In genomic region chr4:112523008-112523440, GRCh38 we compare ENCODE assay signal across 8 cellular contexts. TPM values are rescaled to one million over a fixed set of nuclear protein-coding genes. Genes with fewer than 3 reads are reported as not detected.
DNase-seq lines count a peak whose midpoint lies in the region; ATAC-seq and TF ChIP-seq lines count a peak whose summit lies in the region.

No MANE protein-coding gene starts in this region.

- ATAC-seq in GM21619 (IDR thresholded peaks at IDR 0.05; ENCODE audit: unreplicated experiment) (peak; percentile 42), SK-N-SH treated with all-trans-retinoic acid at 6 μM for 48 hours (no peak)
- peak; percentile 52 to 54 for ATAC-seq in stimulated activated naive B cell treated with anti-CD40 and anti-IgM and Interleukin-4, amounts not matched to agents 10 μg/mL and 1 μg/mL and 100 μg/mL, for 72 hours (replicated peaks)

- no peaks in the 10 kb centered on the region for H3K9me3 ChIP-seq in iPS-15b (ENCODE audit: control insufficient read depth, insufficient read depth, low read length)

- no peaks in the 10 kb centered on the region for H3K9me3 Mint-ChIP-seq in activated naive CD4-positive, alpha-beta T cell treated with anti-CD3 and anti-CD28 coated beads for 36 hours
- H3K9me3 Mint-ChIP-seq in stimulated activated naive B cell treated with anti-CD40 and anti-IgM and Interleukin-4, amounts not matched to agents 10 μg/mL and 1 μg/mL and 100 μg/mL, for 72 hours: no peaks in the 10 kb centered on the region

- peaks cover 2% of the 10 kb centered on the region for H3K36me3 Mint-ChIP-seq in activated naive CD4-positive, alpha-beta T cell treated with anti-CD3 and anti-CD28 coated beads for 36 hours (ENCODE audit: low read depth)
- no peaks in the 10 kb centered on the region for H3K36me3 Mint-ChIP-seq in stimulated activated naive B cell treated with anti-CD40 and anti-IgM and Interleukin-4, amounts not matched to agents 10 μg/mL and 1 μg/mL and 100 μg/mL, for 72 hours

- peak; percentile 65 for DNase-seq in ELR (ENCODE audit: low read depth)
- peak; percentile 57 to 62 for DNase-seq in Kasumi-1 (lab: John Stamatoyannopoulos, UW)
- DNase-seq in activated naive CD4-positive, alpha-beta T cell treated with anti-CD3 and anti-CD28 coated beads for 36 hours: peak; percentile 59
- no peak for DNase-seq in stimulated activated naive B cell treated with anti-CD40 and anti-IgM and Interleukin-4, amounts not matched to agents 10 μg/mL and 1 μg/mL and 100 μg/mL, for 72 hours
- no peak for DNase-seq in GF-D8 (lab: John Stamatoyannopoulos, UW)

- peak overlapping the region; percentile 75 for H3K4me3 Mint-ChIP-seq in activated naive CD4-positive, alpha-beta T cell treated with anti-CD3 and anti-CD28 coated beads for 36 hours
- peak overlapping the region; percentile 81 to 85 for H3K4me3 Mint-ChIP-seq in stimulated activated naive B cell treated with anti-CD40 and anti-IgM and Interleukin-4, amounts not matched to agents 10 μg/mL and 1 μg/mL and 100 μg/mL, for 72 hours

- H3K27me3 ChIP-seq in iPS-15b (ENCODE audit: control insufficient read depth, insufficient read depth, low read length): peaks cover 79% of the 10 kb centered on the region

- H3K4me3 ChIP-seq in iPS-15b (ENCODE audit: low read depth, low read length): peak overlapping the region; percentile 31

- no peak overlapping the region for H3K27ac Mint-ChIP-seq in activated naive CD4-positive, alpha-beta T cell treated with anti-CD3 and anti-CD28 coated beads for 36 hours
- H3K27ac Mint-ChIP-seq in stimulated activated naive B cell treated with anti-CD40 and anti-IgM and Interleukin-4, amounts not matched to agents 10 μg/mL and 1 μg/mL and 100 μg/mL, for 72 hours: peak overlapping the region; percentile 90

- no peaks in the 10 kb centered on the region for H3K36me3 ChIP-seq in iPS-15b (ENCODE audit: control insufficient read depth, insufficient read depth, low read length)

- intact Hi-C loops in activated naive CD4-positive, alpha-beta T cell treated with anti-CD3 and anti-CD28 coated beads for 36 hours (cut with micrococcal nuclease): loop anchor here (1.0 to 5.0 kb wide), 12 partner anchors 8 to 448 kb away; partner anchors contain the start of genes AP1AR and TIFA

- peaks cover 21% of the 10 kb centered on the region for H3K4me1 ChIP-seq in iPS-15b (ENCODE audit: control insufficient read depth, insufficient read depth, low read length)

- peaks cover 54% of the 10 kb centered on the region for H3K27me3 Mint-ChIP-seq in activated naive CD4-positive, alpha-beta T cell treated with anti-CD3 and anti-CD28 coated beads for 36 hours (ENCODE audit: low read depth)
- peaks cover 59 to 66% of the 10 kb centered on the region in 2 donors for H3K27me3 Mint-ChIP-seq in stimulated activated naive B cell treated with anti-CD40 and anti-IgM and Interleukin-4, amounts not matched to agents 10 μg/mL and 1 μg/mL and 100 μg/mL, for 72 hours

- H3K4me1 Mint-ChIP-seq in activated naive CD4-positive, alpha-beta T cell treated with anti-CD3 and anti-CD28 coated beads for 36 hours (ENCODE audit: low read depth): peaks cover 33% of the 10 kb centered on the region
- H3K4me1 Mint-ChIP-seq in stimulated activated naive B cell treated with anti-CD40 and anti-IgM and Interleukin-4, amounts not matched to agents 10 μg/mL and 1 μg/mL and 100 μg/mL, for 72 hours: peaks cover 12 to 49% of the 10 kb centered on the region in 2 donors

- no peak overlapping the region for H3K9ac ChIP-seq in iPS-15b (ENCODE audit: low read depth, low read length)

- CTCF ChIA-PET in activated naive CD4-positive, alpha-beta T cell treated with anti-CD3 and anti-CD28 coated beads for 36 hours (lab: Charles Lee): interaction anchor here (0.7 to 2.5 kb wide), 12 partner anchors 13 to 449 kb away, joined by 3 to 12 read pairs (median 4); no protein-coding TSS in a partner anchor

TF ChIP-seq in SK-N-SH treated with all-trans-retinoic acid at 6 μM for 48 hours, 23 proteins besides CTCF, POLR2A, EP300 and RAD21:
- TF ChIP-seq ARNTL (CRISPR knock-in tag; IDR thresholded peaks at IDR 0.05; ENCODE audit: borderline replicate concordance, low read depth) (no peak), ESRRG (CRISPR knock-in tag; IDR thresholded peaks at IDR 0.05) (no peak), ZFP30 (CRISPR knock-in tag; IDR thresholded peaks at IDR 0.05) (no peak), GLIS3 (CRISPR knock-in tag; IDR thresholded peaks at IDR 0.05) (no peak), ZC3H10 (CRISPR knock-in tag; IDR thresholded peaks at IDR 0.05) (no peak), SNAI2 (CRISPR knock-in tag; IDR thresholded peaks at IDR 0.05) (no peak), PATZ1 (CRISPR knock-in tag; IDR thresholded peaks at IDR 0.05; ENCODE audit: borderline replicate concordance) (no peak), ZFP3 (CRISPR knock-in tag; IDR thresholded peaks at IDR 0.05) (no peak), RARB (CRISPR knock-in tag; IDR thresholded peaks at IDR 0.05) (no peak), OSR1 (CRISPR knock-in tag; IDR thresholded peaks at IDR 0.05) (no peak)

RNA-seq across cellular contexts. Expression of gene NEUROG2, which starts 7.0 kb away (rescaled TPM):
- under 1 TPM in 1 of 2 experiments, not detected in 1; 0.14 TPM for total RNA-seq in activated naive CD4-positive, alpha-beta T cell treated with anti-CD3 and anti-CD28 coated beads for 36 hours

Comparison
In these comparisons a context has a peak if more than half of its experiments do, and no peak if none do; other contexts are left out.
1. DNase-seq: peak in ELR (single experiment), Kasumi-1 (2 of 2) and activated naive CD4-positive, alpha-beta T cell treated with anti-CD3 and anti-CD28 coated beads for 36 hours (single experiment); none in stimulated activated naive B cell treated with anti-CD40 and anti-IgM and Interleukin-4, amounts not matched to agents 10 μg/mL and 1 μg/mL and 100 μg/mL, for 72 hours (single experiment) and GF-D8 (single experiment).